9 cellular contexts compared by ENCODE assay signal in genomic region chr7:130900471-130901076, GRCh38.
DNase-seq lines count a peak whose midpoint lies in the region; ATAC-seq, FAIRE-seq and TF ChIP-seq lines count a peak whose summit lies in the region.
"Had no signal": no experiment of that assay in that cellular context is flagged by ENCODE, and none has a peak within 500 bp of the region (broad histone marks: within the 10 kb centered on the region; RNA-seq: fewer than 3 reads in every experiment).

No MANE protein-coding gene starts in this region.

- in situ Hi-C loops in K562 (cut with MboI) = loop anchor here (5.0 kb wide), 1 partner anchor 107 kb away; no protein-coding TSS in a partner anchor

- TF ChIP-seq RAD21 in K562 (CRISPR knock-in tag; conservative IDR thresholded peaks at IDR 0.05 in 1 of 2, IDR thresholded peaks at IDR 0.05 in 1 of 2) = no peak

- H3K36me3 ChIP-seq in K562 (ENCODE audit: control insufficient read depth, insufficient read depth, low read length) = peaks cover 6% of the 10 kb centered on the region; the same call in 2 of the 3 replicates
- peaks cover 11% of the 10 kb centered on the region for H3K36me3 ChIP-seq in muscle layer of colon (ENCODE audit: insufficient read depth, low read length)

- CTCF ChIA-PET in K562 (lab: Yijun Ruan, JAX; ENCODE audit: low intra/inter-chr PET ratio) = no interaction called here

- POLR2A ChIA-PET in K562 (lab: Yijun Ruan, JAX) = interaction anchor here (0.6 to 1.5 kb wide), 2 partner anchors 21 to 41 kb away, joined by 3 read pairs; no protein-coding TSS in a partner anchor

- no peak overlapping the region for H3K4me2 ChIP-seq in K562 (ENCODE audit: insufficient read depth, low read length)

- TF ChIP-seq EP300 in K562 (IDR thresholded peaks at IDR 0.05; ENCODE audit: low read length) = no peak

- H4K20me1 ChIP-seq in K562 (replicated peaks; ENCODE audit: control insufficient read depth, insufficient read depth, low read length) = no peaks in the 10 kb centered on the region

- no peaks in the 10 kb centered on the region for H3K9me3 ChIP-seq in right cardiac atrium (ENCODE audit: control insufficient read depth, low read length)
- H3K9me3 ChIP-seq in K562 (replicated peaks; ENCODE audit: control insufficient read depth, insufficient read depth, low read depth, low read length) = no peaks in the 10 kb centered on the region
- no peaks in the 10 kb centered on the region for H3K9me3 ChIP-seq in muscle layer of colon (ENCODE audit: low read length)

- H3K79me2 ChIP-seq in K562 (ENCODE audit: control insufficient read depth, insufficient read depth, low read length) = no peaks in the 10 kb centered on the region

- FAIRE-seq in K562 (lab: Jason Lieb, UNC) = no peak

- no peak for ATAC-seq in right cardiac atrium
- no peak for ATAC-seq in left cardiac atrium
- ATAC-seq in K562 = no peak
- no peak for ATAC-seq in GM21360 (IDR thresholded peaks at IDR 0.05; ENCODE audit: unreplicated experiment)
- ATAC-seq: WTC11 had no signal

- DNase-seq in right cardiac atrium = no peak
- no peak for DNase-seq in left cardiac atrium
- no peak for DNase-seq in K562 (ENCODE audit: extremely low read depth in 1 of 4, low spot score in 3 of 4)
- DNase-seq in hypothalamus (lab: John Stamatoyannopoulos, UW) = no peak
- no peak for DNase-seq in NCI-H1694 (lab: John Stamatoyannopoulos, UW)
- DNase-seq in 8988T = no peak

- no peak for TF ChIP-seq CTCF in K562 (IDR thresholded peaks at IDR 0.05 in 2 of 3, conservative IDR thresholded peaks at IDR 0.05 in 1 of 3; ENCODE audit: insufficient read depth in 2 of 3, low read depth in 1 of 3, low read length in 3 of 3)

- no TSS peak for BruUV-seq in K562 (replicated peaks; lab: Mats Ljungman, UMichigan)

- H3K27ac ChIP-seq in right cardiac atrium (ENCODE audit: low read length) (peak overlapping the region; percentile 13), K562 (ENCODE audit: extremely low read depth, low read depth, low read length) (no peak overlapping the region), muscle layer of colon (ENCODE audit: low read depth, low read length) (peak overlapping the region; percentile 62)

- H3K9me1 ChIP-seq in K562 (ENCODE audit: control insufficient read depth, insufficient read depth, low read length) = no peaks in the 10 kb centered on the region

- intact Hi-C loops in right cardiac atrium (cut with DNase I) = no loop called here
- intact Hi-C loops in left cardiac atrium (cut with DNase I) = loop anchor here in 1 of 2 donors (5.0 kb wide), 1 partner anchor 42 kb away; no protein-coding TSS in a partner anchor
- intact Hi-C loops in K562 (cut with micrococcal nuclease) = no loop called here

- H3K27me3 ChIP-seq in right cardiac atrium (ENCODE audit: control insufficient read depth, insufficient read depth) (no peaks in the 10 kb centered on the region), K562 (ENCODE audit: control insufficient read depth in 2 of 2, insufficient read depth in 2 of 2, low read length in 2 of 2) (no peaks in the 10 kb centered on the region), muscle layer of colon (ENCODE audit: control insufficient read depth in 1 of 2, insufficient read depth in 2 of 2, low read length in 2 of 2) (no peaks in the 10 kb centered on the region)

- WGBS in right cardiac atrium = 78% methylated on average over 5 of the region's 5 CpGs
- 75% methylated on average over 5 of the region's 5 CpGs for WGBS in K562 (ENCODE audit: insufficient coverage, low coverage, missing lambda C conversion rate)

- H3K9ac ChIP-seq in K562 (ENCODE audit: insufficient read depth in 1 of 2, low read depth in 2 of 2, low read length in 2 of 2) (no peak overlapping the region), muscle layer of colon (ENCODE audit: low read length) (no peak overlapping the region)

- no peak overlapping the region for H2AFZ ChIP-seq in K562 (ENCODE audit: low read depth, low read length)

- H3K4me1 ChIP-seq in right cardiac atrium (ENCODE audit: control insufficient read depth, insufficient read depth, low read length) (peaks cover 14% of the 10 kb centered on the region), K562 (replicated peaks in 1 of 2; ENCODE audit: control insufficient read depth in 2 of 2, insufficient read depth in 2 of 2, low read length in 2 of 2) (peaks cover 15 to 24% of the 10 kb centered on the region in 2 experiments), muscle layer of colon (ENCODE audit: insufficient read depth, low read length) (peaks cover 70% of the 10 kb centered on the region)

- no peak for TF ChIP-seq POLR2A in K562 (conservative IDR thresholded peaks at IDR 0.05)

- H3K4me3 ChIP-seq in right cardiac atrium (ENCODE audit: low read length) = no peak overlapping the region
- no peak overlapping the region for H3K4me3 ChIP-seq in K562
- peak overlapping the region in 1 of 2 donors; percentile 21 for H3K4me3 ChIP-seq in muscle layer of colon (ENCODE audit: low read depth in 1 of 2, low read length in 2 of 2)

TF ChIP-seq in K562, 482 proteins besides CTCF, POLR2A, EP300 and RAD21:
- TF ChIP-seq ZKSCAN1 (IDR thresholded peaks at IDR 0.05; ENCODE audit: low read depth, low read length) (0 out of 2 replicates have a peak, but pooled peaks have one; percentile 40), PRMT5 (CRISPR knock-in tag; IDR thresholded peaks at IDR 0.05) (no peak)
